7 cellular contexts compared by ENCODE assay signal in genomic region chr2:12931211-12931844, GRCh38.
A peak's percentile ranks its signal among the peaks of the same experiment; 100 is the strongest.
DNase-seq lines count a peak whose midpoint lies in the region; ATAC-seq, FAIRE-seq and TF ChIP-seq lines count a peak whose summit lies in the region.

No MANE protein-coding gene starts in this region.

- peak; percentile 56 for ATAC-seq in HG02884 (IDR thresholded peaks at IDR 0.05; ENCODE audit: unreplicated experiment)

- TF ChIP-seq POLR2A in GM12892 (IDR thresholded peaks at IDR 0.05; ENCODE audit: low read depth, low read length), result no peak

- DNase-seq in GM03348 (ENCODE audit: low spot score), result peak; percentile 73
- DNase-seq in NCI-H82 treated with DMSO at 0.1 percent for 48 hours (lab: John Stamatoyannopoulos, UW; ENCODE audit: unreplicated experiment), result peak; percentile 71
- DNase-seq in dermis microvascular lymphatic vessel endothelial cell (ENCODE audit: low read depth in 2 of 2), result peak; percentile 45 to 66
- peak; percentile 64 for DNase-seq in medulla oblongata (ENCODE audit: extremely low spot score)
- no peak for DNase-seq in GM12892 (ENCODE audit: insufficient read length)
- no peak for DNase-seq in occipital lobe (lab: John Stamatoyannopoulos, UW)

- FAIRE-seq in GM12892 (lab: Jason Lieb, UNC), result no peak

Comparison
In these comparisons a context has a peak if more than half of its experiments do, and no peak if none do; other contexts are left out.
1. DNase-seq: peak in GM03348 (single experiment), NCI-H82 treated with DMSO at 0.1 percent for 48 hours (single experiment), dermis microvascular lymphatic vessel endothelial cell (2 of 2) and medulla oblongata (single experiment); none in GM12892 (single experiment) and occipital lobe (single experiment).